9 cellular contexts compared by ENCODE assay signal in the genomic region with DNA sequence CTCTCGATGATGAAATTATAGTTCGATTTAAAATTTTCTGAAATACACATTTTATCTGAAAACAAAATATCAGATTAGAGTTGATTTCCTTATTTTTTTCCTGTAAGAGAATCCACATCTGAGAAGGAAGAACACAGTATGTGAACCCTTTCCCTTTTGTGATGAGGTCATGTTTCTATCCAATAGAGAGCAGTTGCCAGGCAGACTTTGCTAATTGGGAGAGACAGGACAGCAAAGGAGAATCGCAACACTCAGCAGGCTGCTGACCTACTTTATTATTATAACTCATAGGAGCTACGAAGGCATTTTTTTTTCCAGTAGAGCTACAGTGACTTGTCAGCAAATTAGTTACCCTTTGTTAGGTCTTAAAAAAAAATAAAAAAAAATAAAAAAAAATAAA.
DNase-seq lines count a peak whose midpoint lies in the region; TF ChIP-seq lines count a peak whose summit lies in the region.
"Had no signal": no experiment of that assay in that cellular context is flagged by ENCODE, and none has a peak within 500 bp of the region (broad histone marks: within the 10 kb centered on the region; RNA-seq: fewer than 3 reads in every experiment).

No MANE protein-coding gene starts in this region.

- no peak for TF ChIP-seq CTCF in GM20000 (IDR thresholded peaks at IDR 0.05; ENCODE audit: extremely low read depth, missing control alignments)

- DNase-seq in GM20000 (ENCODE audit: low spot score), result peak; percentile 5
- DNase-seq in NCI-H1092 (lab: John Stamatoyannopoulos, UW), result peak; percentile 3
- DNase-seq in dermis blood vessel endothelial cell, result peak; percentile 30
- DNase-seq in pons (ENCODE audit: low spot score), result peak; percentile 48
- no peak for DNase-seq in stimulated activated CD4-positive, alpha-beta T cell treated with anti-CD3 and anti-CD28 coated beads, Interleukin-4, amount 100 ng/mL, for 4 hours
- no peak for DNase-seq in UCSD-AML1 (lab: John Stamatoyannopoulos, UW; ENCODE audit: unreplicated experiment)
- no peak for DNase-seq in foreskin melanocyte
- no peak for DNase-seq in NCI-H1048 (lab: John Stamatoyannopoulos, UW)
- DNase-seq: T-helper 9 cell had no signal

Comparison
In these comparisons a context has a peak if more than half of its experiments do, and no peak if none do; other contexts are left out.
1. DNase-seq: peak in GM20000 (single experiment), NCI-H1092 (single experiment), dermis blood vessel endothelial cell (single experiment) and pons (single experiment); none in stimulated activated CD4-positive, alpha-beta T cell treated with anti-CD3 and anti-CD28 coated beads, Interleukin-4, amount 100 ng/mL, for 4 hours (0 of 2), UCSD-AML1 (single experiment), foreskin melanocyte (single experiment) and NCI-H1048 (single experiment).